Comparison of ENCODE assay signal across 23 cellular contexts in the genomic region with DNA sequence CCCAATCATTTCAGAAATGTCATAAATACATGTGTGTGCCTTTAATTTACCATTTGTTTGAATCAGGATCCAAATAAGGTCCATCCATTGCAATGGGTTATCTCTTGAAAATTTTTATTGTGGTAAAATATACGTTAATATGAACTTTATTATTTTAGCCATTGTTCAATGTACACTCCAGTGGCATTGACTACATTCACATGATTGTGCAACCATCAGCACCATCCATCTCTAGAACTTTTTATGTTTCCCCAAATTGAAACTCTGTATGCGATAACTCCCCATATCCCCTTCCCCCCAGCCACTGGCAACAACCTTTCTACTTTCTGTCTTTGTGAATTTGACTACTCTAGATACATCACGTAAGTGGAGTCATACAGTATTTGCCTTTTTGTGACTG. TPM values are rescaled to one million over a fixed set of nuclear protein-coding genes. Genes with fewer than 3 reads are reported as not detected.
DNase-seq lines count a peak whose midpoint lies in the region; ATAC-seq, FAIRE-seq and TF ChIP-seq lines count a peak whose summit lies in the region.
"Had no signal": no experiment of that assay in that cellular context is flagged by ENCODE, and none has a peak within 500 bp of the region (broad histone marks: within the 10 kb centered on the region; RNA-seq: fewer than 3 reads in every experiment).

No MANE protein-coding gene starts in this region.

- H3K36me3 ChIP-seq in PC-3 (ENCODE audit: low read depth, low read length) = peaks cover 63% of the 10 kb centered on the region
- peaks cover 57% of the 10 kb centered on the region for H3K36me3 ChIP-seq in K562 (ENCODE audit: control insufficient read depth, insufficient read depth, low read length)
- peaks cover 11 to 13% of the 10 kb centered on the region in 2 experiments for H3K36me3 ChIP-seq in trophoblast cell (ENCODE audit: control insufficient read depth in 1 of 2, insufficient read depth in 2 of 2, low read length in 2 of 2)
- H3K36me3 ChIP-seq: BE2C had no signal

- in situ Hi-C loops in K562 (cut with MboI) = no loop called here

- no peak overlapping the region for H2BK120ac ChIP-seq in trophoblast cell (ENCODE audit: insufficient read depth, low read length, poor library complexity)

- 86% methylated on average over 3 of the region's 3 CpGs for WGBS in K562 (ENCODE audit: insufficient coverage, low coverage, missing lambda C conversion rate)
- WGBS in trophoblast cell (ENCODE audit: extremely low coverage, insufficient coverage, insufficient read length) = no CpG with 5 or more reads among the region's 3 CpGs

- no peaks in the 10 kb centered on the region for H3K9me3 Mint-ChIP-seq in activated T-cell treated with anti-CD3 and anti-CD28 coated beads, Interleukin-2, amount 50 U/mL, for 72 hours
- H3K9me3 Mint-ChIP-seq: CD4-positive, alpha-beta T cell; CD8-positive, alpha-beta memory T cell; GM23338; H9 had no signal

- H3K27ac Mint-ChIP-seq in activated T-cell treated with anti-CD3 and anti-CD28 coated beads, Interleukin-2, amount 50 U/mL, for 72 hours = peak overlapping the region; percentile 73
- H3K27ac Mint-ChIP-seq: CD4-positive, alpha-beta T cell; GM23338; H9 had no signal

- H4K12ac ChIP-seq in trophoblast cell (ENCODE audit: low read depth, low read length) = no peak overlapping the region

- H2BK12ac ChIP-seq in trophoblast cell (ENCODE audit: low read length) = no peak overlapping the region

- H3K4ac ChIP-seq in trophoblast cell (ENCODE audit: low read depth, low read length) = no peak overlapping the region

- no peak overlapping the region for H3K14ac ChIP-seq in trophoblast cell (ENCODE audit: low read length)

- intact Hi-C loops in PC-3 (cut with micrococcal nuclease) = no loop called here
- intact Hi-C loops in K562 (cut with micrococcal nuclease) = no loop called here

- H3K4me3 ChIP-seq in PC-3 (ENCODE audit: low read length) (no peak overlapping the region), K562 (no peak overlapping the region), trophoblast cell (ENCODE audit: low read depth, low read length) (no peak overlapping the region)
- H3K4me3 ChIP-seq: A549; BLaER1 treated with 17β-estradiol and CSF1 and Interleukin-3, amounts not matched to agents 10 nM and 100 nM; GM23338 had no signal

- no peak for TF ChIP-seq RAD21 in K562 (CRISPR knock-in tag; conservative IDR thresholded peaks at IDR 0.05 in 1 of 2, IDR thresholded peaks at IDR 0.05 in 1 of 2)

- peak; percentile 23 for FAIRE-seq in GM12891 (lab: Jason Lieb, UNC)
- FAIRE-seq in K562 (lab: Jason Lieb, UNC) = no peak
- FAIRE-seq: A549, GM19239 had no signal

- H3F3A ChIP-seq in PC-3 (ENCODE audit: low read length, unreplicated experiment) = no peaks in the 10 kb centered on the region

- H3K9me3 ChIP-seq in PC-3 (ENCODE audit: low read length) = no peaks in the 10 kb centered on the region
- no peaks in the 10 kb centered on the region for H3K9me3 ChIP-seq in K562 (replicated peaks; ENCODE audit: control insufficient read depth, insufficient read depth, low read depth, low read length)
- H3K9me3 ChIP-seq in trophoblast cell (ENCODE audit: insufficient read depth, low read depth, low read length) = no peaks in the 10 kb centered on the region
- H3K9me3 ChIP-seq: A549; BE2C; BLaER1 treated with 17β-estradiol and CSF1 and Interleukin-3, amounts not matched to agents 10 nM and 100 nM had no signal

- H3K4me1 ChIP-seq in PC-3 (ENCODE audit: insufficient read depth, low read length) (no peaks in the 10 kb centered on the region), K562 (replicated peaks in 1 of 2; ENCODE audit: control insufficient read depth in 2 of 2, insufficient read depth in 2 of 2, low read length in 2 of 2) (no peaks in the 10 kb centered on the region; a peak in 1 of 5 replicates), trophoblast cell (ENCODE audit: control insufficient read depth in 1 of 2, insufficient read depth in 2 of 2, low read length in 2 of 2) (peaks cover 1 to 4% of the 10 kb centered on the region in 2 experiments)
- H3K4me1 ChIP-seq: BE2C had no signal

- no peaks in the 10 kb centered on the region for H4K20me1 ChIP-seq in PC-3 (ENCODE audit: low read length)
- no peaks in the 10 kb centered on the region for H4K20me1 ChIP-seq in K562 (replicated peaks; ENCODE audit: control insufficient read depth, insufficient read depth, low read length)

- no peaks in the 10 kb centered on the region; the same call in 1 of the 2 replicates for H3K79me2 ChIP-seq in PC-3 (ENCODE audit: low read length)
- H3K79me2 ChIP-seq in K562 (ENCODE audit: control insufficient read depth, insufficient read depth, low read length) = no peaks in the 10 kb centered on the region
- H3K79me2 ChIP-seq in trophoblast cell (ENCODE audit: control insufficient read depth, insufficient read depth, low read length, poor library complexity) = no peaks in the 10 kb centered on the region

- H3K27me3 Mint-ChIP-seq in activated T-cell treated with anti-CD3 and anti-CD28 coated beads, Interleukin-2, amount 50 U/mL, for 72 hours (ENCODE audit: low read depth) = no peaks in the 10 kb centered on the region
- H3K27me3 Mint-ChIP-seq: CD4-positive, alpha-beta T cell; CD8-positive, alpha-beta memory T cell had no signal

- TF ChIP-seq POLR2A in GM12891 (IDR thresholded peaks at IDR 0.05; ENCODE audit: low read depth, low read length) (no peak), K562 (conservative IDR thresholded peaks at IDR 0.05) (no peak)

- peaks cover 0 to 4% of the 10 kb centered on the region in 2 donors for H3K36me3 Mint-ChIP-seq in activated T-cell treated with anti-CD3 and anti-CD28 coated beads, Interleukin-2, amount 50 U/mL, for 72 hours (ENCODE audit: insufficient read depth in 2 of 2)

- no peak overlapping the region for H3K9ac ChIP-seq in PC-3 (ENCODE audit: low read length)
- H3K9ac ChIP-seq in K562 (ENCODE audit: insufficient read depth in 1 of 2, low read depth in 2 of 2, low read length in 2 of 2) = no peak overlapping the region
- H3K9ac ChIP-seq in trophoblast cell (ENCODE audit: low read length) = no peak overlapping the region
- H3K9ac ChIP-seq: BLaER1 treated with 17β-estradiol and CSF1 and Interleukin-3, amounts not matched to agents 10 nM and 100 nM had no signal

- TF ChIP-seq EP300 in K562 (IDR thresholded peaks at IDR 0.05; ENCODE audit: low read length) = no peak

- POLR2A ChIA-PET in PC-3 (lab: Charles Lee; ENCODE audit: unreplicated experiment) (no interaction called here), K562 (lab: Yijun Ruan, JAX) (no interaction called here)

- BruUV-seq in PC-3 (replicated peaks; lab: Mats Ljungman, UMichigan) (no TSS peak), K562 (replicated peaks; lab: Mats Ljungman, UMichigan) (no TSS peak)

- ATAC-seq in activated T-cell treated with anti-CD3 and anti-CD28 coated beads, Interleukin-2, amount 50 U/mL, for 72 hours (replicated peaks in 1 of 2) = no peak
- ATAC-seq in PC-3 (peak; percentile 42; the same call in 1 of the 2 replicates), K562 (no peak)
- ATAC-seq: A549, GM23338, HCT116 had no signal

- DNase-seq in activated T-cell treated with anti-CD3 and anti-CD28 coated beads, Interleukin-2, amount 50 U/mL, for 72 hours = no peak
- DNase-seq in activated T-cell treated with anti-CD3 and anti-CD28 coated beads for 4 hours (no peak), GM12891 (ENCODE audit: insufficient read length, low spot score) (no peak), PC-3 (no peak), K562 (ENCODE audit: extremely low read depth in 1 of 4, low spot score in 3 of 4) (no peak), trophoblast cell (no peak), SIG-M5 treated with dmso at 0.1 percent for 504 hours (lab: John Stamatoyannopoulos, UW; ENCODE audit: unreplicated experiment) (no peak)
- DNase-seq: 8988T; ACHN; AML-193; BE2C; CD4-positive, alpha-beta T cell; CD8-positive, alpha-beta memory T cell; DMS53; DMS79 treated with DMSO at 0.1 percent for 48 hours; GF-D8; H9 had no signal

- TF ChIP-seq CTCF in PC-3 (conservative IDR thresholded peaks at IDR 0.05; ENCODE audit: low read depth, low read length) = no peak
- TF ChIP-seq CTCF in K562 (IDR thresholded peaks at IDR 0.05 in 2 of 3, conservative IDR thresholded peaks at IDR 0.05 in 1 of 3; ENCODE audit: insufficient read depth in 2 of 3, low read depth in 1 of 3, low read length in 3 of 3) = no peak

- H3K79me1 ChIP-seq in trophoblast cell (ENCODE audit: low read length) = no peaks in the 10 kb centered on the region

- CTCF ChIA-PET in PC-3 (lab: Charles Lee) = no interaction called here
- CTCF ChIA-PET in K562 (lab: Yijun Ruan, JAX; ENCODE audit: low intra/inter-chr PET ratio) = no interaction called here

- H3K18ac ChIP-seq in trophoblast cell (ENCODE audit: low read length) = no peak overlapping the region

- H3K9me2 ChIP-seq in PC-3 (replicated peaks; ENCODE audit: low read length) = no peaks in the 10 kb centered on the region

- H3K4me3 Mint-ChIP-seq in activated T-cell treated with anti-CD3 and anti-CD28 coated beads, Interleukin-2, amount 50 U/mL, for 72 hours = no peak overlapping the region
- H3K4me3 Mint-ChIP-seq: CD14-positive monocyte; CD4-positive, alpha-beta T cell; CD8-positive, alpha-beta memory T cell; GM23338; H9 had no signal

- no peak overlapping the region for H4K91ac ChIP-seq in trophoblast cell (ENCODE audit: low read depth, low read length)

- H4K8ac ChIP-seq in trophoblast cell (ENCODE audit: low read depth, low read length) = no peak overlapping the region

- H2BK5ac ChIP-seq in trophoblast cell (ENCODE audit: low read depth, low read length, poor library complexity) = no peak overlapping the region

- H3K4me2 ChIP-seq in PC-3 (ENCODE audit: low read length) = no peak overlapping the region
- no peak overlapping the region for H3K4me2 ChIP-seq in K562 (ENCODE audit: insufficient read depth, low read length)
- no peak overlapping the region for H3K4me2 ChIP-seq in trophoblast cell (ENCODE audit: low read length)
- H3K4me2 ChIP-seq: A549; BLaER1 treated with 17β-estradiol and CSF1 and Interleukin-3, amounts not matched to agents 10 nM and 100 nM; GM23338 had no signal

- H2AFZ ChIP-seq in PC-3 (ENCODE audit: low read length) (no peak overlapping the region), K562 (ENCODE audit: low read depth, low read length) (no peak overlapping the region), trophoblast cell (ENCODE audit: insufficient read depth, low read length, poor library complexity) (no peak overlapping the region)
- H2AFZ ChIP-seq: GM23338 had no signal

- H3K27me3 ChIP-seq in PC-3 (ENCODE audit: low read length) (no peaks in the 10 kb centered on the region), K562 (ENCODE audit: control insufficient read depth in 2 of 2, insufficient read depth in 2 of 2, low read length in 2 of 2) (no peaks in the 10 kb centered on the region), trophoblast cell (ENCODE audit: insufficient read depth, low read length) (no peaks in the 10 kb centered on the region)
- H3K27me3 ChIP-seq: BE2C; BLaER1 treated with 17β-estradiol and CSF1 and Interleukin-3, amounts not matched to agents 10 nM and 100 nM had no signal

- H2AK5ac ChIP-seq in trophoblast cell (ENCODE audit: low read length) = no peak overlapping the region

- H3K4me1 Mint-ChIP-seq in activated T-cell treated with anti-CD3 and anti-CD28 coated beads, Interleukin-2, amount 50 U/mL, for 72 hours (ENCODE audit: low read depth) = peaks cover 11% of the 10 kb centered on the region
- H3K4me1 Mint-ChIP-seq: CD8-positive, alpha-beta memory T cell had no signal

- no peak overlapping the region for H3K27ac ChIP-seq in PC-3 (ENCODE audit: low read length)
- H3K27ac ChIP-seq in K562 (ENCODE audit: extremely low read depth, low read depth, low read length) = no peak overlapping the region
- H3K27ac ChIP-seq in trophoblast cell (ENCODE audit: low read depth, low read length) = no peak overlapping the region
- H3K27ac ChIP-seq: A549; BLaER1 treated with 17β-estradiol and CSF1 and Interleukin-3, amounts not matched to agents 10 nM and 100 nM had no signal

- no peak overlapping the region for H3K23ac ChIP-seq in trophoblast cell (ENCODE audit: low read length)

- H3K9me1 ChIP-seq in K562 (ENCODE audit: control insufficient read depth, insufficient read depth, low read length) = no peaks in the 10 kb centered on the region

RNA-seq across cellular contexts. Expression of gene CRTAP, which starts 12.0 kb away (rescaled TPM):
- total RNA-seq in activated T-cell treated with anti-CD3 and anti-CD28 coated beads, Interleukin-2, amount 50 U/mL, for 72 hours = 10 to 100 TPM; 44.0 to 62.1 TPM
- 8.4 TPM for polyA plus RNA-seq in GM12891 (2012; ENCODE audit: low read depth, missing spikeins)
- total RNA-seq in PC-3 (2014; rRNA removed) = 174 and 184 TPM in 2 replicates
- 33.2 and 42.2 TPM in 2 replicates for total RNA-seq in K562 (2011; cell fraction: chromatin; rRNA removed; ENCODE audit: low replicate concordance)
- 24.0 and 29.7 TPM in 2 replicates for total RNA-seq in K562 (2011; cell fraction: nucleolus; rRNA removed)
- 70.5 and 79.8 TPM in 2 replicates for total RNA-seq in K562 (2011; cell fraction: nucleoplasm; rRNA removed)
- 32.2 and 44.3 TPM in 2 replicates for total RNA-seq in K562 (2014; rRNA removed)
- total RNA-seq in K562 (2014; rRNA removed; fragmentation: Illumina TruSeq; extraction: Trizol) = 45.9 and 48.2 TPM in 2 replicates
- 53.0 and 53.7 TPM in 2 replicates for total RNA-seq in K562 (2015; rRNA removed; fragmentation: Illumina TruSeq; extraction: Trizol)
- 78.4 and 79.0 TPM in 2 replicates for total RNA-seq in K562 (2021)
- polyA plus RNA-seq in K562 (2011; rRNA removed) = 102 and 121 TPM in 2 replicates
- 92.4 and 105 TPM in 2 replicates for polyA plus RNA-seq in K562 (2011; cell fraction: cytosol; rRNA removed)
- polyA plus RNA-seq in K562 (2011; cell fraction: nucleus; rRNA removed) = 18.5 and 26.1 TPM in 2 replicates
- 77.1 and 115 TPM in 2 replicates for polyA plus RNA-seq in K562 (2012)
- polyA plus RNA-seq in K562 (2014; fragmentation: Illumina TruSeq; extraction: Trizol) = 84.8 and 96.3 TPM in 2 replicates
- 10 to 100 TPM in 1 of 2 experiments, 1 to 10 TPM in 1; 10.0 to 10.1 TPM for polyA plus RNA-seq in K562 (2014; fragmentation: Nextera tagmentation; extraction: Ambion mirVana)
- 56.0 and 57.9 TPM in 2 replicates for polyA plus RNA-seq in K562 (2014; rRNA removed)
- 72.7 and 87.4 TPM in 2 replicates for polyA minus RNA-seq in K562 (2011; rRNA and poly(A)+ RNA removed)
- 47.1 and 51.0 TPM in 2 replicates for polyA minus RNA-seq in K562 (2011; cell fraction: cytosol; rRNA and poly(A)+ RNA removed)
- polyA minus RNA-seq in K562 (2011; cell fraction: nucleus; rRNA and poly(A)+ RNA removed) = 6.2 and 6.4 TPM in 2 replicates
- 135 and 143 TPM in 2 replicates for polyA plus RNA-seq in trophoblast cell (2013)

RNA-seq across cellular contexts. Expression of gene GLB1, which starts 28.9 kb away (rescaled TPM):
- total RNA-seq in activated T-cell treated with anti-CD3 and anti-CD28 coated beads, Interleukin-2, amount 50 U/mL, for 72 hours = 10 to 100 TPM; 54.1 to 55.0 TPM
- 19.7 TPM for polyA plus RNA-seq in GM12891 (2012; ENCODE audit: low read depth, missing spikeins)
- total RNA-seq in PC-3 (2014; rRNA removed) = 27.3 and 36.4 TPM in 2 replicates
- 79.2 and 97.0 TPM in 2 replicates for total RNA-seq in K562 (2011; cell fraction: chromatin; rRNA removed; ENCODE audit: low replicate concordance)
- total RNA-seq in K562 (2011; cell fraction: nucleolus; rRNA removed) = 133 and 137 TPM in 2 replicates
- 92.6 and 108 TPM in 2 replicates for total RNA-seq in K562 (2011; cell fraction: nucleoplasm; rRNA removed)
- total RNA-seq in K562 (2014; rRNA removed) = 32.2 and 37.6 TPM in 2 replicates
- total RNA-seq in K562 (2014; rRNA removed; fragmentation: Illumina TruSeq; extraction: Trizol) = 36.3 and 44.2 TPM in 2 replicates
- 49.1 and 49.2 TPM in 2 replicates for total RNA-seq in K562 (2015; rRNA removed; fragmentation: Illumina TruSeq; extraction: Trizol)
- total RNA-seq in K562 (2021) = 59.8 and 62.5 TPM in 2 replicates
- 46.3 and 69.6 TPM in 2 replicates for polyA plus RNA-seq in K562 (2011; rRNA removed)
- polyA plus RNA-seq in K562 (2011; cell fraction: cytosol; rRNA removed) = 57.6 and 65.0 TPM in 2 replicates
- polyA plus RNA-seq in K562 (2011; cell fraction: nucleus; rRNA removed) = 48.7 and 58.2 TPM in 2 replicates
- 56.7 and 94.0 TPM in 2 replicates for polyA plus RNA-seq in K562 (2012)
- 54.3 and 62.1 TPM in 2 replicates for polyA plus RNA-seq in K562 (2014; fragmentation: Illumina TruSeq; extraction: Trizol)
- polyA plus RNA-seq in K562 (2014; fragmentation: Nextera tagmentation; extraction: Ambion mirVana) = 10 to 100 TPM; 77.6 to 85.9 TPM
- 33.5 and 33.7 TPM in 2 replicates for polyA plus RNA-seq in K562 (2014; rRNA removed)
- polyA minus RNA-seq in K562 (2011; rRNA and poly(A)+ RNA removed) = 54.1 and 65.3 TPM in 2 replicates
- polyA minus RNA-seq in K562 (2011; cell fraction: cytosol; rRNA and poly(A)+ RNA removed) = 44.3 and 55.8 TPM in 2 replicates
- 30.4 and 50.2 TPM in 2 replicates for polyA minus RNA-seq in K562 (2011; cell fraction: nucleus; rRNA and poly(A)+ RNA removed)
- polyA plus RNA-seq in trophoblast cell (2013) = 78.4 and 80.5 TPM in 2 replicates

RNA-seq across cellular contexts. Expression of gene TMPPE, which starts 28.9 kb away (rescaled TPM):
- total RNA-seq in activated T-cell treated with anti-CD3 and anti-CD28 coated beads, Interleukin-2, amount 50 U/mL, for 72 hours = 1 to 10 TPM; 5.5 to 7.6 TPM
- 0.74 TPM for polyA plus RNA-seq in GM12891 (2012; ENCODE audit: low read depth, missing spikeins)
- total RNA-seq in PC-3 (2014; rRNA removed) (4.2 and 4.7 TPM in 2 replicates), K562 (2014; rRNA removed) (3.1 and 4.7 TPM in 2 replicates), K562 (2014; rRNA removed; fragmentation: Illumina TruSeq; extraction: Trizol) (4.5 and 5.2 TPM in 2 replicates), K562 (2015; rRNA removed; fragmentation: Illumina TruSeq; extraction: Trizol) (5.8 and 5.9 TPM in 2 replicates), K562 (2021) (8.0 and 8.4 TPM in 2 replicates)
- total RNA-seq in K562 (2011; cell fraction: chromatin; rRNA removed; ENCODE audit: low replicate concordance) = 40.9 and 48.8 TPM in 2 replicates
- total RNA-seq in K562 (2011; cell fraction: nucleolus; rRNA removed) = 39.2 and 40.9 TPM in 2 replicates
- total RNA-seq in K562 (2011; cell fraction: nucleoplasm; rRNA removed) = 41.9 and 44.7 TPM in 2 replicates
- polyA plus RNA-seq in K562 (2011; rRNA removed) (3.2 and 4.6 TPM in 2 replicates), K562 (2014; fragmentation: Illumina TruSeq; extraction: Trizol) (2.0 and 2.1 TPM in 2 replicates), K562 (2014; fragmentation: Nextera tagmentation; extraction: Ambion mirVana) (under 1 TPM; 0.08 to 0.32 TPM), K562 (2014; rRNA removed) (3.0 TPM in 2 replicates)
- 4.0 and 5.7 TPM in 2 replicates for polyA plus RNA-seq in K562 (2011; cell fraction: cytosol; rRNA removed)
- 8.2 and 8.6 TPM in 2 replicates for polyA plus RNA-seq in K562 (2011; cell fraction: nucleus; rRNA removed)
- polyA plus RNA-seq in K562 (2012) = 1.1 and 1.7 TPM in 2 replicates
- polyA minus RNA-seq in K562 (2011; rRNA and poly(A)+ RNA removed) = 15.4 and 17.8 TPM in 2 replicates
- 6.3 and 7.1 TPM in 2 replicates for polyA minus RNA-seq in K562 (2011; cell fraction: cytosol; rRNA and poly(A)+ RNA removed)
- polyA minus RNA-seq in K562 (2011; cell fraction: nucleus; rRNA and poly(A)+ RNA removed) = 16.0 and 22.5 TPM in 2 replicates
- 2.4 and 2.6 TPM in 2 replicates for polyA plus RNA-seq in trophoblast cell (2013)
